In genomic region chr2:120230515-120231471, GRCh38 we compare ENCODE assay signal across 1 cellular context.
TF ChIP-seq lines count a peak whose summit lies in the region.

No MANE protein-coding gene starts in this region.

TF ChIP-seq in HepG2, 621 proteins besides CTCF, POLR2A, EP300 and RAD21 (continued from another document and continues in another):
- TF ChIP-seq MXD3 (CRISPR knock-in tag; IDR thresholded peaks at IDR 0.05) (no peak), MTA3 (CRISPR knock-in tag; IDR thresholded peaks at IDR 0.05) (no peak), ZNF670 (CRISPR knock-in tag; IDR thresholded peaks at IDR 0.05; ENCODE audit: borderline replicate concordance) (no peak), IKZF1 (IDR thresholded peaks at IDR 0.05) (no peak), ZNF253 (CRISPR knock-in tag; IDR thresholded peaks at IDR 0.05; ENCODE audit: borderline replicate concordance) (no peak), ZNF709 (CRISPR knock-in tag; IDR thresholded peaks at IDR 0.05) (no peak), DNMT3B (CRISPR knock-in tag; conservative IDR thresholded peaks at IDR 0.05) (no peak), ZNF567 (CRISPR knock-in tag; IDR thresholded peaks at IDR 0.05; ENCODE audit: borderline replicate concordance) (no peak), ARNT (IDR thresholded peaks at IDR 0.05) (no peak), NFKB2 (CRISPR knock-in tag; IDR thresholded peaks at IDR 0.05; ENCODE audit: borderline replicate concordance) (peak; percentile 52; the same call in 1 of the 2 replicates), SP5 (CRISPR knock-in tag; IDR thresholded peaks at IDR 0.05; ENCODE audit: borderline replicate concordance, low read depth) (no peak), HNRNPK (IDR thresholded peaks at IDR 0.05; ENCODE audit: low read depth, low read length, poor library complexity, severe bottlenecking) (no peak), RXRB (CRISPR knock-in tag; IDR thresholded peaks at IDR 0.05; ENCODE audit: borderline replicate concordance) (0 out of 2 replicates have a peak, but pooled peaks have one; percentile 17), KLF15 (CRISPR knock-in tag; IDR thresholded peaks at IDR 0.05; ENCODE audit: borderline replicate concordance) (no peak), RFX3 (CRISPR knock-in tag; IDR thresholded peaks at IDR 0.05) (no peak), MAFG (CRISPR knock-in tag; IDR thresholded peaks at IDR 0.05) (no peak), ZNF280D (CRISPR knock-in tag; IDR thresholded peaks at IDR 0.05) (no peak), ZNF569 (CRISPR knock-in tag; IDR thresholded peaks at IDR 0.05; ENCODE audit: borderline replicate concordance) (no peak), SNAPC4 (CRISPR knock-in tag; IDR thresholded peaks at IDR 0.05) (0 out of 2 replicates have a peak, but pooled peaks have one; percentile 39), ZNF207 (IDR thresholded peaks at IDR 0.05; ENCODE audit: borderline replicate concordance) (no peak), NCOA2 (CRISPR knock-in tag; IDR thresholded peaks at IDR 0.05) (no peak), HDAC2 (CRISPR knock-in tag; IDR thresholded peaks at IDR 0.05) (peak; percentile 18; the same call in 1 of the 2 replicates), GMEB2 (CRISPR knock-in tag; IDR thresholded peaks at IDR 0.05; ENCODE audit: low read depth) (no peak), PPARG (CRISPR knock-in tag; conservative IDR thresholded peaks at IDR 0.05) (0 out of 2 replicates have a peak, but pooled peaks have one; percentile 43), REPIN1 (CRISPR knock-in tag; IDR thresholded peaks at IDR 0.05; ENCODE audit: borderline replicate concordance, low read depth) (0 out of 2 replicates have a peak, but pooled peaks have one; percentile 22), TSC22D2 (CRISPR knock-in tag; IDR thresholded peaks at IDR 0.05; ENCODE audit: borderline replicate concordance) (no peak), TFAP4 (IDR thresholded peaks at IDR 0.05; ENCODE audit: borderline replicate concordance, low read depth) (no peak), DDIT3 (CRISPR knock-in tag; IDR thresholded peaks at IDR 0.05) (no peak), SAP130 (CRISPR knock-in tag; IDR thresholded peaks at IDR 0.05; ENCODE audit: low read depth) (no peak), CREM (IDR thresholded peaks at IDR 0.05) (no peak), CREM (CRISPR knock-in tag; IDR thresholded peaks at IDR 0.05) (no peak), ZNF44 (CRISPR knock-in tag; IDR thresholded peaks at IDR 0.05) (no peak), PATZ1 (CRISPR knock-in tag; IDR thresholded peaks at IDR 0.05) (no peak), TEAD3 (CRISPR knock-in tag; optimal IDR thresholded peaks at IDR 0.05; ENCODE audit: borderline replicate concordance) (peak; percentile 5), ZC3H4 (CRISPR knock-in tag; IDR thresholded peaks at IDR 0.05; ENCODE audit: borderline replicate concordance) (no peak), THAP11 (CRISPR knock-in tag; IDR thresholded peaks at IDR 0.05) (0 out of 2 replicates have a peak, but pooled peaks have one; percentile 17), ZNF816 (CRISPR knock-in tag; IDR thresholded peaks at IDR 0.05; ENCODE audit: borderline replicate concordance) (no peak), FOXC1 (CRISPR knock-in tag; IDR thresholded peaks at IDR 0.05; ENCODE audit: borderline replicate concordance) (no peak), GLI4 (CRISPR knock-in tag; IDR thresholded peaks at IDR 0.05; ENCODE audit: borderline replicate concordance) (no peak), ZSCAN5A (CRISPR knock-in tag; IDR thresholded peaks at IDR 0.05; ENCODE audit: borderline replicate concordance) (no peak), SAFB2 (CRISPR knock-in tag; IDR thresholded peaks at IDR 0.05; ENCODE audit: borderline replicate concordance, low read depth) (no peak), MYC (CRISPR knock-in tag; IDR thresholded peaks at IDR 0.05; ENCODE audit: borderline replicate concordance) (no peak), ZNF558 (CRISPR knock-in tag; IDR thresholded peaks at IDR 0.05; ENCODE audit: borderline replicate concordance) (no peak), ZBTB4 (CRISPR knock-in tag; IDR thresholded peaks at IDR 0.05; ENCODE audit: borderline replicate concordance) (0 out of 2 replicates have a peak, but pooled peaks have one; percentile 35), ZNF597 (CRISPR knock-in tag; IDR thresholded peaks at IDR 0.05) (no peak), PHF5A (CRISPR knock-in tag; IDR thresholded peaks at IDR 0.05; ENCODE audit: low read depth, unreplicated experiment) (no peak)
